8 cellular contexts compared by ENCODE assay signal in genomic region chr3:67790043-67790442, GRCh38.
DNase-seq lines count a peak whose midpoint lies in the region; ATAC-seq, FAIRE-seq and TF ChIP-seq lines count a peak whose summit lies in the region.

No MANE protein-coding gene starts in this region.

- RAD21 ChIA-PET in GM12878 (lab: Charles Lee; ENCODE audit: unreplicated experiment) = interaction anchor here (1.1 to 3.4 kb wide), 5 partner anchors 196 to 854 kb away, joined by 3 to 37 read pairs (median 4); no protein-coding TSS in a partner anchor

- no peak overlapping the region for H3K4me2 ChIP-seq in GM12878 (ENCODE audit: control insufficient read depth, insufficient read depth)

- FAIRE-seq in GM12878 (lab: Jason Lieb, UNC) = peak; percentile 74

- TF ChIP-seq RAD21 in GM12878 (IDR thresholded peaks at IDR 0.05; ENCODE audit: insufficient read depth, low read depth, low read length) = peak; percentile 94

- TF ChIP-seq EP300 in GM12878 (IDR thresholded peaks at IDR 0.05; ENCODE audit: borderline replicate concordance in 1 of 2, control insufficient read depth in 1 of 2, low read depth in 2 of 2, low read length in 2 of 2) = no peak

- no peak overlapping the region for H2AFZ ChIP-seq in GM12878 (ENCODE audit: control insufficient read depth, low read depth, low read length)

- H3K79me2 ChIP-seq in GM12878 (ENCODE audit: control insufficient read depth, insufficient read depth, low read length) = no peaks in the 10 kb centered on the region

- CTCF ChIA-PET in GM12878 (lab: Yijun Ruan, JAX) = interaction anchor here (0.6 to 4.5 kb wide), 20 partner anchors 10 to 1103 kb away, joined by 3 to 106 read pairs (median 5); no protein-coding TSS in a partner anchor

- in situ Hi-C loops in GM12878 (cut with MboI) = loop anchor here (5.0 to 25.0 kb wide), 2 partner anchors 403 to 803 kb away; partner anchors contain the start of gene KBTBD8

- intact Hi-C loops in GM12878 (cut with micrococcal nuclease; ENCODE audit: unreplicated experiment) (loop anchor here (1.0 to 10.0 kb wide), 5 partner anchors 135 to 815 kb away; partner anchors contain the start of gene SUCLG2), left lung (cut with DNase I) (loop anchor here in 1 of 2 donors (10.0 kb wide), 1 partner anchor 405 kb away; no protein-coding TSS in a partner anchor)

- no peak overlapping the region for H3K9ac ChIP-seq in GM12878 (ENCODE audit: control insufficient read depth, insufficient read depth, low read length)

- no peaks in the 10 kb centered on the region for H3K36me3 ChIP-seq in GM12878 (ENCODE audit: control insufficient read depth in 2 of 2, insufficient read depth in 2 of 2, low read length in 1 of 2)
- no peaks in the 10 kb centered on the region for H3K36me3 ChIP-seq in left lung

- DNase-seq in D341Med (ENCODE audit: low spot score) (peak; percentile 77), HPDE6-E6E7 (ENCODE audit: extremely low spot score) (peak; percentile 0), T-helper 22 cell (ENCODE audit: low read depth) (peak; percentile 1), GM12878 (ENCODE audit: low read depth, low spot score) (peak; percentile 27), left lung (no peak)
- DNase-seq in stimulated activated CD8-positive, alpha-beta memory T cell treated with anti-CD3 and anti-CD28 coated beads, Interleukin-2, amount 100 ng/mL, for 1 hour (ENCODE audit: low read depth in 2 of 2) = peak; percentile 15 to 28

- H3K27me3 ChIP-seq in GM12878 (replicated peaks in 1 of 2; ENCODE audit: control insufficient read depth in 2 of 2, insufficient read depth in 2 of 2, low read length in 1 of 2) (no peaks in the 10 kb centered on the region), left lung (no peaks in the 10 kb centered on the region)

- TF ChIP-seq POLR2A in GM12878 (IDR thresholded peaks at IDR 0.05; ENCODE audit: low read depth, low read length) = no peak

- POLR2A ChIA-PET in GM12878 (lab: Charles Lee) = no interaction called here

- ATAC-seq in GM19468 (IDR thresholded peaks at IDR 0.05; ENCODE audit: extremely low read depth, unreplicated experiment) (peak; percentile 39), GM12878 (peak; percentile 96), left lung (peak; percentile 92), GM21737 (IDR thresholded peaks at IDR 0.05; ENCODE audit: unreplicated experiment) (no peak)

- H4K20me1 ChIP-seq in GM12878 (ENCODE audit: control insufficient read depth, insufficient read depth) = no peaks in the 10 kb centered on the region

- H3K27ac ChIP-seq in GM12878 (ENCODE audit: control insufficient read depth, insufficient read depth) (no peak overlapping the region), left lung (no peak overlapping the region)

- H3K9me3 ChIP-seq in GM12878 (replicated peaks; ENCODE audit: control insufficient read depth, insufficient read depth, low read length) = no peaks in the 10 kb centered on the region
- peaks cover 0 to 3% of the 10 kb centered on the region in 2 donors for H3K9me3 ChIP-seq in left lung

- H3K4me1 ChIP-seq in GM12878 (ENCODE audit: control insufficient read depth, insufficient read depth, low read length) = no peaks in the 10 kb centered on the region
- no peaks in the 10 kb centered on the region for H3K4me1 ChIP-seq in left lung

- BruUV-seq in GM12878 (replicated peaks; lab: Mats Ljungman, UMichigan) = no TSS peak

- no peak overlapping the region for H3K4me3 ChIP-seq in GM12878
- H3K4me3 ChIP-seq in left lung = no peak overlapping the region

- TF ChIP-seq CTCF in GM12878 (IDR thresholded peaks at IDR 0.05 in 2 of 3, conservative IDR thresholded peaks at IDR 0.05 in 1 of 3; ENCODE audit: control insufficient read depth in 2 of 3, extremely low read depth in 1 of 3, insufficient read depth in 1 of 3, low read depth in 3 of 3, low read length in 3 of 3) (peak; percentile 72 to 76 (median 74)), left lung (IDR thresholded peaks at IDR 0.05) (peak; percentile 36 to 64)

- 45% methylated on average over 2 of the region's 2 CpGs for WGBS in GM12878 (ENCODE audit: insufficient coverage, insufficient replicate concordance, low lambda C conversion rate, missing lambda C conversion rate)

- SMC1A ChIA-PET in GM12878 (lab: Charles Lee; ENCODE audit: uncharacterized antibody, unreplicated experiment) = interaction anchor here (0.9 to 3.1 kb wide), 11 partner anchors 195 to 800 kb away, joined by 3 to 45 read pairs (median 4); no protein-coding TSS in a partner anchor

TF ChIP-seq in GM12878, 131 proteins besides CTCF, POLR2A, EP300 and RAD21:
- TF ChIP-seq YY1 (IDR thresholded peaks at IDR 0.05; ENCODE audit: low read depth, low read length) (peak; percentile 66; the same call in 1 of the 2 replicates), PKNOX1 (IDR thresholded peaks at IDR 0.05) (no peak), SMC3 (IDR thresholded peaks at IDR 0.05; ENCODE audit: borderline replicate concordance, low read length) (peak; percentile 93), IRF4 (IDR thresholded peaks at IDR 0.05; ENCODE audit: low read depth, low read length) (0 out of 2 replicates have a peak, but pooled peaks have one; percentile 13)

Comparison
In these comparisons a context has a peak if more than half of its experiments do, and no peak if none do; other contexts are left out.
1. DNase-seq: peak in D341Med (single experiment), HPDE6-E6E7 (single experiment), T-helper 22 cell (single experiment), GM12878 (single experiment) and stimulated activated CD8-positive, alpha-beta memory T cell treated with anti-CD3 and anti-CD28 coated beads, Interleukin-2, amount 100 ng/mL, for 1 hour (2 of 2); none in left lung (0 of 2).